Comparison of ENCODE assay signal across 20 cellular contexts in the genomic region with DNA sequence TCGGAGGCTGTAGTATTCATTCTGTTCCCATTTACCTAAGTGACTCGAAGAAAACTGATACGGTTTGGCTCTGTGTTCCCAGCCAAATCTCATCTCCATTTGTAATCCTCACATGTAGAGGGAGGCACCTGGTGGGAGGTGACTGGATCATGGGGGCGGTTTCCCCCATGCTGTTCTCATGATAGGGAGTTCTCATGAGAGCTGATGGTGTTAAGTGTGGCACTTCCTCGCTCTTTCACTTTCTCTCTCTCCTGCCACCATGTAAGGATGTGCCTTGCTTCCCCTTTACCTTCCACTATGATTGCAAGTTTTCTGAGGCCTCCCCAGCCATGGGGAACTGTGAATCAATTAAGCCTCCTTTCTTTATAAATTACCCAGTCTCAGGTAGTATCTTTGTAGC.
"Had no signal": no experiment of that assay in that cellular context is flagged by ENCODE, and none has a peak within 500 bp of the region (broad histone marks: within the 10 kb centered on the region; RNA-seq: fewer than 3 reads in every experiment).

No MANE protein-coding gene starts in this region.

- H3K27ac ChIP-seq: ascending aorta, cardiac muscle cell, esophagus squamous epithelium, suprapubic skin, upper lobe of left lung had no signal

- DNase-seq: activated CD4-positive, alpha-beta memory T cell treated with anti-CD3 and anti-CD28 coated beads for 36 hours; activated CD4-positive, CD25-positive, alpha-beta regulatory T cell treated with anti-CD3 and anti-CD28 coated beads, Interleukin-2, amount 50 U/mL, for 72 hours; activated CD8-positive, alpha-beta memory T cell treated with anti-CD3 and anti-CD28 coated beads, Interleukin-2, amount 50 U/mL, for 4 hours; activated gamma-delta T cell treated with Interleukin-2 at 50 U/mL for 16 hours; activated T-cell treated with anti-CD3 and anti-CD28 coated beads, Interleukin-2, amount 50 U/mL, for 72 hours; esophagus squamous epithelium; foreskin fibroblast; left cardiac atrium; naive thymus-derived CD8-positive, alpha-beta T cell; nucleus accumbens; stimulated activated CD4-positive, alpha-beta T cell treated with anti-CD3 and anti-CD28 coated beads, Interleukin-12 subunit alpha, Interleukin-12 subunit beta, amount 100 ng/mL, for 4 hours; stimulated activated naive CD4-positive, alpha-beta T cell; T-helper 2 cell; upper lobe of left lung had no signal

- H3K27me3 Mint-ChIP-seq: activated CD4-positive, alpha-beta memory T cell treated with anti-CD3 and anti-CD28 coated beads for 36 hours; naive thymus-derived CD8-positive, alpha-beta T cell had no signal

- H3K27me3 ChIP-seq: ascending aorta, cardiac muscle cell, esophagus squamous epithelium, suprapubic skin, upper lobe of left lung had no signal

- H3K4me3 Mint-ChIP-seq: activated CD4-positive, alpha-beta memory T cell treated with anti-CD3 and anti-CD28 coated beads for 36 hours; activated T-cell treated with anti-CD3 and anti-CD28 coated beads, Interleukin-2, amount 50 U/mL, for 72 hours; naive thymus-derived CD8-positive, alpha-beta T cell had no signal

- ATAC-seq: activated T-cell treated with anti-CD3 and anti-CD28 coated beads, Interleukin-2, amount 50 U/mL, for 72 hours; left cardiac atrium; naive thymus-derived CD8-positive, alpha-beta T cell; sciatic nerve had no signal

- FAIRE-seq: colon had no signal

- H3K27ac Mint-ChIP-seq: activated CD4-positive, alpha-beta memory T cell treated with anti-CD3 and anti-CD28 coated beads for 36 hours had no signal

- H3K9me3 Mint-ChIP-seq: activated CD4-positive, alpha-beta memory T cell treated with anti-CD3 and anti-CD28 coated beads for 36 hours; activated T-cell treated with anti-CD3 and anti-CD28 coated beads, Interleukin-2, amount 50 U/mL, for 72 hours; naive thymus-derived CD8-positive, alpha-beta T cell had no signal

- H3K4me3 ChIP-seq: ascending aorta, cardiac muscle cell, esophagus squamous epithelium, lung, suprapubic skin, upper lobe of left lung had no signal

- H3K36me3 ChIP-seq: esophagus squamous epithelium, suprapubic skin had no signal

- H3K9me3 ChIP-seq: ascending aorta, esophagus squamous epithelium, suprapubic skin, upper lobe of left lung had no signal

- H3K4me1 ChIP-seq: ascending aorta, esophagus squamous epithelium, suprapubic skin, upper lobe of left lung had no signal
